In the genomic region with DNA sequence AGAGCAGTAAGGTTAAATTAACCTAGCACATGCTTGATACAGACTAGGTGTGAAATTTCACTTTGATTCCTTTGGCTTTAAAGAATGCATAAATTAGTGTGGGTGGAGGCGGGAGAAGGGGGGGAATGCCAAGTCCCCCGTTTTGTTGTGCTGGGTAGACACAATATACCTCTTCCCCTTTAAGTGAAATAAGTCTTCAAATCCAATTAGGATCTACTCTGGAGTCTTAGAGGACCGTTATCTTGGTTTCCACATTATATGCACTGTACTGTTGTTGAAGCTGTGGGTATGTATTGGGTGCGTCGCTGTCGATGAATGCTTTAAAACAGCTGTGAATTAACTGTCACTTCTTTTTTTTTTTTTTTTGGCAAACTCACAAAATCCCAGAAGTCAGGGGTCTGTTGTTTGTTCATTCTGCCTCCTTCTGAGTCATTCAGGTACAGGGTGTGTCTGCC, we compare ENCODE assay signal across 8 cellular contexts. TPM values are rescaled to one million over a fixed set of nuclear protein-coding genes. Genes with fewer than 3 reads are reported as not detected.
DNase-seq lines count a peak whose midpoint lies in the region; ATAC-seq, FAIRE-seq and TF ChIP-seq lines count a peak whose summit lies in the region.

No MANE protein-coding gene starts in this region.

- H3K27ac Mint-ChIP-seq in HFFc6, result peak overlapping the region; percentile 44; the same call in 1 of the 2 replicates

- H3K9ac ChIP-seq in GM12878 (ENCODE audit: control insufficient read depth, insufficient read depth, low read length), result peak overlapping the region; percentile 63

- H3K9me3 ChIP-seq in GM12878 (replicated peaks; ENCODE audit: control insufficient read depth, insufficient read depth, low read length), result no peaks in the 10 kb centered on the region
- no peaks in the 10 kb centered on the region for H3K9me3 ChIP-seq in mesodermal cell (ENCODE audit: control insufficient read depth, low read length)

- H3K79me2 ChIP-seq in GM12878 (ENCODE audit: control insufficient read depth, insufficient read depth, low read length), result peaks cover 42% of the 10 kb centered on the region

- no peaks in the 10 kb centered on the region; the same call in 1 of the 2 replicates for H3K9me3 Mint-ChIP-seq in HFFc6

- H3K27ac ChIP-seq in GM12878 (ENCODE audit: control insufficient read depth, insufficient read depth), result peak overlapping the region; percentile 72
- H3K27ac ChIP-seq in mesodermal cell (ENCODE audit: low read depth, low read length, severe bottlenecking), result no peak overlapping the region

- intact Hi-C loops in GM12878 (cut with micrococcal nuclease; ENCODE audit: unreplicated experiment), result loop anchor here (5.0 kb wide), 5 partner anchors 122 to 298 kb away; a partner anchor contains a TSS

- H3K27me3 ChIP-seq in GM12878 (replicated peaks in 1 of 2; ENCODE audit: control insufficient read depth in 2 of 2, insufficient read depth in 2 of 2, low read length in 1 of 2), result no peaks in the 10 kb centered on the region

- H3K36me3 ChIP-seq in GM12878 (ENCODE audit: control insufficient read depth in 2 of 2, insufficient read depth in 2 of 2, low read length in 1 of 2), result peaks cover 6 to 11% of the 10 kb centered on the region in 2 experiments
- peaks cover 11% of the 10 kb centered on the region for H3K36me3 ChIP-seq in mesodermal cell (ENCODE audit: control insufficient read depth, insufficient read depth, low read length)

- no TSS peak for BruUV-seq in GM12878 (replicated peaks; lab: Mats Ljungman, UMichigan)

- no peak for ATAC-seq in GM12878
- no peak for ATAC-seq in GM19023 (IDR thresholded peaks at IDR 0.05; ENCODE audit: unreplicated experiment)
- no peak for ATAC-seq in GM18498 (IDR thresholded peaks at IDR 0.05; ENCODE audit: unreplicated experiment)

- TF ChIP-seq EP300 in GM12878 (IDR thresholded peaks at IDR 0.05; ENCODE audit: borderline replicate concordance in 1 of 2, control insufficient read depth in 1 of 2, low read depth in 2 of 2, low read length in 2 of 2), result no peak

- in situ Hi-C loops in GM12878 (cut with MboI), result no loop called here

- TF ChIP-seq CTCF in AG04449 (IDR thresholded peaks at IDR 0.05; ENCODE audit: insufficient read depth, low read length, missing control alignments), result no peak
- TF ChIP-seq CTCF in HFFc6 (IDR thresholded peaks at IDR 0.05), result no peak
- no peak for TF ChIP-seq CTCF in GM12878 (IDR thresholded peaks at IDR 0.05 in 2 of 3, conservative IDR thresholded peaks at IDR 0.05 in 1 of 3; ENCODE audit: control insufficient read depth in 2 of 3, extremely low read depth in 1 of 3, insufficient read depth in 1 of 3, low read depth in 3 of 3, low read length in 3 of 3)

- DNase-seq in AG04449 (ENCODE audit: low read depth, low spot score) (no peak), HFFc6 (no peak), GM12878 (ENCODE audit: low read depth, low spot score) (no peak), MV-4-11 (lab: John Stamatoyannopoulos, UW) (no peak), globus pallidus (ENCODE audit: low spot score) (no peak)

- 7% methylated on average over 6 of the region's 6 CpGs for WGBS in GM12878 (ENCODE audit: insufficient coverage, insufficient replicate concordance, low lambda C conversion rate, missing lambda C conversion rate)
- WGBS in mesodermal cell (ENCODE audit: insufficient coverage in 2 of 2), 2 experiments, result no CpG with 5 or more reads among the region's 6 CpGs

- H3K4me1 ChIP-seq in GM12878 (ENCODE audit: control insufficient read depth, insufficient read depth, low read length), result peaks cover 21% of the 10 kb centered on the region
- H3K4me1 ChIP-seq in mesodermal cell (ENCODE audit: control insufficient read depth, insufficient read depth, low read length, poor library complexity, severe bottlenecking), result peaks cover 7% of the 10 kb centered on the region

- H3K4me3 ChIP-seq in AG04449 (ENCODE audit: low read depth, low read length), result peak overlapping the region; percentile 74
- H3K4me3 ChIP-seq in GM12878, result peak overlapping the region; percentile 95
- peak overlapping the region; percentile 63 for H3K4me3 ChIP-seq in mesodermal cell (ENCODE audit: extremely low read depth, insufficient read depth, low read length, poor library complexity, severe bottlenecking)

- SMC1A ChIA-PET in GM12878 (lab: Charles Lee; ENCODE audit: uncharacterized antibody, unreplicated experiment), result interaction anchor here (0.7 to 3.2 kb wide), 18 partner anchors 11 to 261 kb away, joined by 3 to 15 read pairs (median 4); no protein-coding TSS in a partner anchor

- peaks cover 2% of the 10 kb centered on the region for H3K27me3 Mint-ChIP-seq in HFFc6 (ENCODE audit: insufficient read depth)

- CTCF ChIA-PET in AG04449 (lab: Yijun Ruan, JAX), result interaction anchor here (1.1 to 4.8 kb wide), 5 partner anchors 11 to 323 kb away, joined by 3 to 47 read pairs (median 4); no protein-coding TSS in a partner anchor
- CTCF ChIA-PET in GM12878 (lab: Yijun Ruan, JAX), result interaction anchor here (0.6 to 2.4 kb wide), 14 partner anchors 13 to 992 kb away, joined by 3 to 14 read pairs (median 4); no protein-coding TSS in a partner anchor

- H2AFZ ChIP-seq in GM12878 (ENCODE audit: control insufficient read depth, low read depth, low read length), result peak overlapping the region; percentile 34

- RAD21 ChIA-PET in GM12878 (lab: Charles Lee; ENCODE audit: unreplicated experiment), result interaction anchor here (0.6 to 2.1 kb wide), 18 partner anchors 9 to 389 kb away, joined by 3 to 12 read pairs (median 4); no protein-coding TSS in a partner anchor

- no peak for TF ChIP-seq RAD21 in GM12878 (IDR thresholded peaks at IDR 0.05; ENCODE audit: insufficient read depth, low read depth, low read length)

- H3K4me2 ChIP-seq in GM12878 (ENCODE audit: control insufficient read depth, insufficient read depth), result peak overlapping the region; percentile 83

- H3K36me3 Mint-ChIP-seq in HFFc6 (ENCODE audit: low read depth), result peaks cover 8% of the 10 kb centered on the region

- peak overlapping the region; percentile 90 for H3K4me3 Mint-ChIP-seq in HFFc6

- peaks cover 33% of the 10 kb centered on the region for H3K4me1 Mint-ChIP-seq in HFFc6 (ENCODE audit: low read depth)

- TF ChIP-seq POLR2A in GM12878 (IDR thresholded peaks at IDR 0.05; ENCODE audit: low read depth, low read length), result no peak

- POLR2A ChIA-PET in AG04449 (lab: Yijun Ruan, JAX) (interaction anchor here (0.6 to 1.4 kb wide), 2 partner anchors 61 to 224 kb away, joined by 3 to 4 read pairs; no protein-coding TSS in a partner anchor), GM12878 (lab: Charles Lee) (interaction anchor here (0.6 to 1.2 kb wide), 4 partner anchors 36 to 132 kb away, joined by 3 to 5 read pairs (median 4); no protein-coding TSS in a partner anchor)

- no peak for FAIRE-seq in GM12878 (lab: Jason Lieb, UNC)

- peaks cover 5% of the 10 kb centered on the region; the same call in 1 of the 2 replicates for H4K20me1 ChIP-seq in GM12878 (ENCODE audit: control insufficient read depth, insufficient read depth)

TF ChIP-seq in GM12878, 131 proteins besides CTCF, POLR2A, EP300 and RAD21 (continues in another document):
- TF ChIP-seq ZNF24 (IDR thresholded peaks at IDR 0.05), result no peak
- TF ChIP-seq TAF1 (IDR thresholded peaks at IDR 0.05; ENCODE audit: borderline replicate concordance, low read depth, low read length), result no peak
- TF ChIP-seq, protein P1, sequence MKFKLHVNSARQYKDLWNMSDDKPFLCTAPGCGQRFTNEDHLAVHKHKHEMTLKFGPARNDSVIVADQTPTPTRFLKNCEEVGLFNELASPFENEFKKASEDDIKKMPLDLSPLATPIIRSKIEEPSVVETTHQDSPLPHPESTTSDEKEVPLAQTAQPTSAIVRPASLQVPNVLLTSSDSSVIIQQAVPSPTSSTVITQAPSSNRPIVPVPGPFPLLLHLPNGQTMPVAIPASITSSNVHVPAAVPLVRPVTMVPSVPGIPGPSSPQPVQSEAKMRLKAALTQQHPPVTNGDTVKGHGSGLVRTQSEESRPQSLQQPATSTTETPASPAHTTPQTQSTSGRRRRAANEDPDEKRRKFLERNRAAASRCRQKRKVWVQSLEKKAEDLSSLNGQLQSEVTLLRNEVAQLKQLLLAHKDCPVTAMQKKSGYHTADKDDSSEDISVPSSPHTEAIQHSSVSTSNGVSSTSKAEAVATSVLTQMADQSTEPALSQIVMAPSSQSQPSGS (IDR thresholded peaks at IDR 0.05; ENCODE audit: low read length), result peak; percentile 91
- peak; percentile 46; the same call in 1 of the 2 replicates for TF ChIP-seq PAX5 (IDR thresholded peaks at IDR 0.05; ENCODE audit: borderline replicate concordance, low read depth, low read length)
- peak; percentile 92; the same call in 1 of the 2 replicates for TF ChIP-seq FOXM1 (IDR thresholded peaks at IDR 0.05; ENCODE audit: low read depth, low read length)
- peak in 1 of 2 experiments; percentile 84; a peak in 2 of 4 replicates for TF ChIP-seq ETV6 (conservative IDR thresholded peaks at IDR 0.05 in 1 of 2, IDR thresholded peaks at IDR 0.05 in 1 of 2; ENCODE audit: borderline replicate concordance in 1 of 2, low read depth in 1 of 2)
- no peak for TF ChIP-seq SREBF2 (IDR thresholded peaks at IDR 0.05; ENCODE audit: low read length)
- TF ChIP-seq SMARCA5 (IDR thresholded peaks at IDR 0.05), result no peak
- TF ChIP-seq RELA (IDR thresholded peaks at IDR 0.05; ENCODE audit: borderline replicate concordance, partially characterized antibody), result peak; percentile 31
- no peak for TF ChIP-seq SIN3A (IDR thresholded peaks at IDR 0.05; ENCODE audit: low read depth, low read length)
- no peak for TF ChIP-seq SMC3 (IDR thresholded peaks at IDR 0.05; ENCODE audit: borderline replicate concordance, low read length)

RNA-seq across cellular contexts. Expression of a gene that starts 1.6 kb away (rescaled TPM):
- 10 to 100 TPM in 2 of 6 experiments, 1 to 10 TPM in 4; 6.0 to 10.2 (median 8.9) TPM for total RNA-seq in HFFc6 (2021; fragmentation: NEBNext Ultra II Directional; extraction: Animal tissue kit (Norgen Biotek cat#: 25700))
- total RNA-seq in GM12878 (2013; cell fraction: nucleolus; rRNA removed), result 11.5 and 12.4 TPM in 2 replicates
- total RNA-seq in GM12878 (2014; rRNA removed) (38.2 and 39.3 TPM in 2 replicates), GM12878 (2014; rRNA removed; fragmentation: Illumina TruSeq; extraction: Trizol) (29.8 TPM in 2 replicates), GM12878 (2021) (37.6 and 40.8 TPM in 2 replicates)
- polyA plus RNA-seq in GM12878 (2011; ENCODE audit: low read depth), result 8.8 TPM
- polyA plus RNA-seq in GM12878 (2011; rRNA removed) (3.2 and 3.8 TPM in 2 replicates), GM12878 (2014; fragmentation: Illumina TruSeq; extraction: Trizol) (23.2 and 31.6 TPM in 2 replicates), GM12878 (2014; fragmentation: Nextera tagmentation; extraction: Ambion mirVana) (10 to 100 TPM; 11.9 to 13.3 TPM), GM12878 (2014; rRNA removed) (29.2 and 31.8 TPM in 2 replicates), GM12878 (2016; fragmentation: Nextera tagmentation; extraction: Ambion mirVana) (10 to 100 TPM; 52.2 to 59.4 TPM)
- 3.9 and 6.3 TPM in 2 replicates for polyA plus RNA-seq in GM12878 (2011; cell fraction: cytosol; rRNA removed)
- polyA plus RNA-seq in GM12878 (2011; cell fraction: nucleus; rRNA removed), result 7.0 and 7.1 TPM in 2 replicates
- 14.1 and 23.7 TPM in 2 replicates for polyA plus RNA-seq in GM12878 (2012)
- 8.2 and 8.8 TPM in 2 replicates for polyA minus RNA-seq in GM12878 (2011; rRNA and poly(A)+ RNA removed)
- 2.0 and 2.5 TPM in 2 replicates for polyA minus RNA-seq in GM12878 (2011; cell fraction: cytosol; rRNA and poly(A)+ RNA removed)
- 8.2 and 11.6 TPM in 2 replicates for polyA minus RNA-seq in GM12878 (2011; cell fraction: nucleus; rRNA and poly(A)+ RNA removed)
- 20.4 TPM for polyA plus RNA-seq in mesodermal cell (2013, experiment 1 of 2)
- polyA plus RNA-seq in mesodermal cell (2013, experiment 2 of 2), result 16.0 TPM
